10 cellular contexts compared by ENCODE assay signal in the genomic region with DNA sequence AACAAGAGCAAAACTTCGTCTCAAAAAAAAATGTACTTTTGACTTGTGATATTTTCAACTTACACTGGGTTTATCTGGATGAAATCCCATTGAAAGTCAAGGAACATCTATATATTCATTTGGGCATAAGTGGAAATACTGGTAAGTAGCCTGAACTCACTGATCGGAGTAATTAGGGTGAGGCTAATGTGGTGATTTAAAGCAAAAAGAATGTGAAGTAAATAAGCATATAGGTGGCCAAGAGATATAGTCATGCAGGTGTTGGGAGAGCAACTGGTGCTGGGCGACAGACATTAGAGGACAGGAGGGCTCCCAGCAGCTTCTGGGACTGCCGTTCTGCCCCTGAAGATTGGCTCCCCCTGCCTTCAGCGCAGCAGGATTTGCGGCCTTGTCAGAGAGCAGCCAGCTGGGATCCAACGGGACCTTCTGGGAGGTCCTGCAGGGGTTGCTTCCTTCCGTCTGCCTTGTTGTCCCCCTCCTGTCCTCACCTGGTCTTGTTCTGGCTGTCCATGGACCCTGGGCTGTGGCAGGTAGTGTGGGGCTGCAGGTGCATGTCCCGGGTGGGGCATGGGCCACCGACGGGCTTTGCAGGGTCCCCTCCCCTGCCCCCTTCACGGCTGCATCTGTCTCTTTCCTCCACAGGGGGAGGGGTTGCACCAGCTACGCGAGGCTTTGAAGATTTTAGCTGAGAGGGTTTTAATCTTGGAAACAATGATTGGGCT.
"Had no signal": no experiment of that assay in that cellular context is flagged by ENCODE, and none has a peak within 500 bp of the region (broad histone marks: within the 10 kb centered on the region; RNA-seq: fewer than 3 reads in every experiment).

No MANE protein-coding gene starts in this region.

- H3K9me3 ChIP-seq: adrenal gland, psoas muscle had no signal

- H3K36me3 ChIP-seq: adrenal gland, cardiac muscle cell had no signal

- ATAC-seq: activated CD4-positive, CD25-positive, alpha-beta regulatory T cell treated with anti-CD3 and anti-CD28 coated beads, Interleukin-2, amount 50 U/mL, for 24 hours; esophagus mucosa; natural killer cell treated with Interleukin-12 subunit alpha and Interleukin-12 subunit beta and Interleukin-15 and Interleukin-18, amount 100 ng/mL, for 72 hours; psoas muscle; sciatic nerve had no signal

- H3K4me1 ChIP-seq: adrenal gland, psoas muscle had no signal

- H3K27me3 ChIP-seq: adrenal gland, cardiac muscle cell, dorsolateral prefrontal cortex had no signal

- H3K4me3 ChIP-seq: adrenal gland, cardiac muscle cell, dorsolateral prefrontal cortex, psoas muscle had no signal

- DNase-seq: activated effector memory CD4-positive, alpha-beta T cell treated with Interleukin-2 at 50 U/mL for 16 hours; adrenal gland; islet precursor cell; psoas muscle had no signal

- H3K27ac ChIP-seq: adrenal gland, cardiac muscle cell, dorsolateral prefrontal cortex, psoas muscle had no signal
